29 cellular contexts compared by ENCODE assay signal in genomic region chr2:205424326-205424725, GRCh38.
"Had no signal": no experiment of that assay in that cellular context is flagged by ENCODE, and none has a peak within 500 bp of the region (broad histone marks: within the 10 kb centered on the region; RNA-seq: fewer than 3 reads in every experiment).

No MANE protein-coding gene starts in this region.

- ATAC-seq: activated naive CD4-positive, alpha-beta T cell treated with anti-CD3 and anti-CD28 coated beads, Interleukin-2, amount 50 U/mL, for 72 hours; activated T-cell treated with anti-CD3 and anti-CD28 coated beads, Interleukin-2, amount 50 U/mL, for 72 hours; naive thymus-derived CD4-positive, alpha-beta T cell; stimulated activated memory B cell treated with anti-CD40 and anti-IgM and Interleukin-4, amounts not matched to agents 10 μg/mL and 1 μg/mL and 100 μg/mL, for 72 hours; stimulated activated naive CD8-positive, alpha-beta T cell treated with anti-CD3 and anti-CD28 coated beads, Interleukin-15, amount 100 ng/mL, for 72 hours had no signal

- H3K9me3 ChIP-seq: breast epithelium, right atrium auricular region, upper lobe of left lung, vagina had no signal

- H3K4me3 ChIP-seq: breast epithelium, right atrium auricular region, smooth muscle cell, upper lobe of left lung, vagina had no signal

- H3K4me1 ChIP-seq: breast epithelium, right atrium auricular region, upper lobe of left lung, vagina had no signal

- H3K36me3 ChIP-seq: breast epithelium, right atrium auricular region, upper lobe of left lung, vagina had no signal

- H3K4me3 Mint-ChIP-seq: activated T-cell treated with anti-CD3 and anti-CD28 coated beads, Interleukin-2, amount 50 U/mL, for 72 hours; dendritic cell treated with granulocyte-macrophage colony-stimulating factor and Interleukin-4, amounts not matched to agents 40 ng/mL and 50 ng/mL, for 4 days; naive thymus-derived CD4-positive, alpha-beta T cell; neural crest cell; stimulated activated memory B cell treated with anti-CD40 and anti-IgM and Interleukin-4, amounts not matched to agents 10 μg/mL and 1 μg/mL and 100 μg/mL, for 72 hours; stimulated activated naive CD8-positive, alpha-beta T cell treated with anti-CD3 and anti-CD28 coated beads, Interleukin-15, amount 100 ng/mL, for 72 hours; T-helper 2 cell treated with Interferon-gamma antibody and Interleukin-4, amounts not matched to agents 5 μg/mL and 100 μg/mL, for 36 hours had no signal

- DNase-seq: activated CD4-positive, alpha-beta T cell treated with anti-CD3 and anti-CD28 coated beads for 4 hours; activated CD4-positive, alpha-beta T cell treated with anti-CD3 and anti-CD28 coated beads, Interleukin-2, amount 50 U/mL, for 4 hours; activated naive CD4-positive, alpha-beta T cell; activated T-cell treated with anti-CD3 and anti-CD28 coated beads for 4 hours; activated T-cell treated with anti-CD3 and anti-CD28 coated beads, Interleukin-2, amount 50 U/mL, for 72 hours; central memory CD4-positive, alpha-beta T cell; effector CD8-positive, alpha-beta T cell; foreskin fibroblast; head of caudate nucleus; hypothalamus; midbrain; naive thymus-derived CD4-positive, alpha-beta T cell; occipital lobe; stimulated activated CD4-positive, alpha-beta T cell treated with anti-CD3 and anti-CD28 coated beads, Interleukin-1b, Interleukin-23, amount 100 ng/mL, for 48 hours; stimulated activated CD4-positive, alpha-beta T cell treated with anti-CD3 and anti-CD28 coated beads, Interleukin-4, amount 100 ng/mL, for 4 hours; stimulated activated CD8-positive, alpha-beta memory T cell treated with anti-CD3 and anti-CD28 coated beads, Interleukin-4, amount 100 ng/mL, for 48 hours; stimulated activated naive CD8-positive, alpha-beta T cell treated with anti-CD3 and anti-CD28 coated beads, Interleukin-15, amount 100 ng/mL, for 72 hours; substantia nigra; T-helper 1 cell; upper lobe of left lung had no signal

- H3K4me1 Mint-ChIP-seq: naive thymus-derived CD4-positive, alpha-beta T cell; neural crest cell; stimulated activated memory B cell treated with anti-CD40 and anti-IgM and Interleukin-4, amounts not matched to agents 10 μg/mL and 1 μg/mL and 100 μg/mL, for 72 hours; stimulated activated naive CD8-positive, alpha-beta T cell treated with anti-CD3 and anti-CD28 coated beads, Interleukin-15, amount 100 ng/mL, for 72 hours had no signal

- H3K27ac Mint-ChIP-seq: activated naive CD4-positive, alpha-beta T cell treated with anti-CD3 and anti-CD28 coated beads, Interleukin-2, amount 50 U/mL, for 72 hours; activated T-cell treated with anti-CD3 and anti-CD28 coated beads, Interleukin-2, amount 50 U/mL, for 72 hours; dendritic cell treated with granulocyte-macrophage colony-stimulating factor and Interleukin-4, amounts not matched to agents 40 ng/mL and 50 ng/mL, for 4 days; stimulated activated memory B cell treated with anti-CD40 and anti-IgM and Interleukin-4, amounts not matched to agents 10 μg/mL and 1 μg/mL and 100 μg/mL, for 72 hours; stimulated activated naive CD8-positive, alpha-beta T cell treated with anti-CD3 and anti-CD28 coated beads, Interleukin-15, amount 100 ng/mL, for 72 hours; T-helper 2 cell treated with Interferon-gamma antibody and Interleukin-4, amounts not matched to agents 5 μg/mL and 100 μg/mL, for 36 hours had no signal

- H3K27me3 ChIP-seq: breast epithelium, right atrium auricular region, upper lobe of left lung, vagina had no signal

- H3K36me3 Mint-ChIP-seq: naive thymus-derived CD4-positive, alpha-beta T cell; stimulated activated memory B cell treated with anti-CD40 and anti-IgM and Interleukin-4, amounts not matched to agents 10 μg/mL and 1 μg/mL and 100 μg/mL, for 72 hours had no signal

- H3K27ac ChIP-seq: breast epithelium, right atrium auricular region, upper lobe of left lung, vagina had no signal

- H3K9me3 Mint-ChIP-seq: stimulated activated memory B cell treated with anti-CD40 and anti-IgM and Interleukin-4, amounts not matched to agents 10 μg/mL and 1 μg/mL and 100 μg/mL, for 72 hours had no signal

- H3K4me2 ChIP-seq: smooth muscle cell had no signal

- H3K27me3 Mint-ChIP-seq: dendritic cell treated with granulocyte-macrophage colony-stimulating factor and Interleukin-4, amounts not matched to agents 40 ng/mL and 50 ng/mL, for 4 days; stimulated activated memory B cell treated with anti-CD40 and anti-IgM and Interleukin-4, amounts not matched to agents 10 μg/mL and 1 μg/mL and 100 μg/mL, for 72 hours; stimulated activated naive CD8-positive, alpha-beta T cell treated with anti-CD3 and anti-CD28 coated beads, Interleukin-15, amount 100 ng/mL, for 72 hours had no signal
